In the genomic region with DNA sequence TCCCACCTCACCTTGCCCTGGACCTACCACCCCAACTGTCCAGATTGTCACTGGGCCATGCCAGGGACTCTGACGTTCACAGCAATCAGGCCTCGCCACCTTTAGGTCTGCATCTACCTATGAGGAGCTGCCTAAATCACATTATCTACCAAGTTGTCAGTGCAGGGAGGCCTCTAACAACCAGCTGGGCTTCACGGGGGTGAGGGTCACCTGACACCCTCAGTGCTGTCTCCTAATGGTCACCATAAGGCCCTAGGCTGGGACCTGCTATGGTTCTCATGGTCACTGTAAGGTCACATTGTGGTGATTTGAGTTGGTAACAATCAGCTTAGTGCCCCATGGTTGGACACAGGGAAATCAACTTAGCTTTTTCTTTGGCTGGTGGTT, we compare ENCODE assay signal across 29 cellular contexts.
"Had no signal": no experiment of that assay in that cellular context is flagged by ENCODE, and none has a peak within 500 bp of the region (broad histone marks: within the 10 kb centered on the region; RNA-seq: fewer than 3 reads in every experiment).

No MANE protein-coding gene starts in this region.

- H3K27ac Mint-ChIP-seq: immature natural killer cell; mesothelial cell of epicardium; naive thymus-derived CD8-positive, alpha-beta T cell; stimulated activated effector memory CD8-positive, alpha-beta T cell treated with anti-CD3 and anti-CD28 coated beads, Interleukin-12 subunit alpha, Interleukin-12 subunit beta, amount 100 ng/mL, for 72 hours; stimulated activated naive CD8-positive, alpha-beta T cell treated with anti-CD3 and anti-CD28 coated beads, Interleukin-15, amount 100 ng/mL, for 72 hours had no signal

- H3K27ac ChIP-seq: left lung, lower lobe of right lung, neutrophil, parathyroid adenoma, psoas muscle, testis, thyroid gland, transverse colon, upper lobe of left lung had no signal

- H3K9me3 ChIP-seq: left lung, lower lobe of right lung, neutrophil, psoas muscle, spleen, testis, thyroid gland, transverse colon, upper lobe of left lung had no signal

- H3K4me3 Mint-ChIP-seq: immature natural killer cell; mesothelial cell of epicardium; naive thymus-derived CD8-positive, alpha-beta T cell; nephron; neural crest cell; stimulated activated effector memory CD8-positive, alpha-beta T cell treated with anti-CD3 and anti-CD28 coated beads, Interleukin-12 subunit alpha, Interleukin-12 subunit beta, amount 100 ng/mL, for 72 hours; stimulated activated naive CD8-positive, alpha-beta T cell treated with anti-CD3 and anti-CD28 coated beads, Interleukin-15, amount 100 ng/mL, for 72 hours had no signal

- H3K79me2 ChIP-seq: parathyroid adenoma had no signal

- H3K27me3 ChIP-seq: neutrophil, testis, thyroid gland, transverse colon, upper lobe of left lung had no signal

- H3K36me3 ChIP-seq: left lung, lower lobe of right lung, neutrophil, spleen, thyroid gland, transverse colon, upper lobe of left lung had no signal

- H3K4me1 Mint-ChIP-seq: immature natural killer cell; naive thymus-derived CD8-positive, alpha-beta T cell; neural crest cell; stimulated activated effector memory CD8-positive, alpha-beta T cell treated with anti-CD3 and anti-CD28 coated beads, Interleukin-12 subunit alpha, Interleukin-12 subunit beta, amount 100 ng/mL, for 72 hours; stimulated activated naive CD8-positive, alpha-beta T cell treated with anti-CD3 and anti-CD28 coated beads, Interleukin-15, amount 100 ng/mL, for 72 hours had no signal

- H3K36me3 Mint-ChIP-seq: mesothelial cell of epicardium; naive thymus-derived CD8-positive, alpha-beta T cell; stimulated activated effector memory CD8-positive, alpha-beta T cell treated with anti-CD3 and anti-CD28 coated beads, Interleukin-12 subunit alpha, Interleukin-12 subunit beta, amount 100 ng/mL, for 72 hours had no signal

- H3K4me1 ChIP-seq: left lung, lower lobe of right lung, parathyroid adenoma, psoas muscle, testis, upper lobe of left lung had no signal

- ATAC-seq: left colon; left lung; lower lobe of right lung; naive thymus-derived CD8-positive, alpha-beta T cell; psoas muscle; right cardiac atrium; sciatic nerve; stimulated activated effector memory CD8-positive, alpha-beta T cell treated with anti-CD3 and anti-CD28 coated beads, Interleukin-12 subunit alpha, Interleukin-12 subunit beta, amount 100 ng/mL, for 72 hours; stimulated activated naive CD8-positive, alpha-beta T cell treated with anti-CD3 and anti-CD28 coated beads, Interleukin-15, amount 100 ng/mL, for 72 hours had no signal

- H3K4me3 ChIP-seq: left lung, lower lobe of right lung, psoas muscle, skin epidermis, spleen, testis, thyroid gland, transverse colon, upper lobe of left lung had no signal

- H3K27me3 Mint-ChIP-seq: stimulated activated naive CD8-positive, alpha-beta T cell treated with anti-CD3 and anti-CD28 coated beads, Interleukin-15, amount 100 ng/mL, for 72 hours had no signal

- H3K9me3 Mint-ChIP-seq: immature natural killer cell; naive thymus-derived CD8-positive, alpha-beta T cell; nephron; neural crest cell; stimulated activated effector memory CD8-positive, alpha-beta T cell treated with anti-CD3 and anti-CD28 coated beads, Interleukin-12 subunit alpha, Interleukin-12 subunit beta, amount 100 ng/mL, for 72 hours; stimulated activated naive CD8-positive, alpha-beta T cell treated with anti-CD3 and anti-CD28 coated beads, Interleukin-15, amount 100 ng/mL, for 72 hours had no signal

- H2AFZ ChIP-seq: parathyroid adenoma had no signal

- H3K9ac ChIP-seq: parathyroid adenoma had no signal

- DNase-seq: hypothalamus; immature natural killer cell; kidney; left colon; left lung; lower lobe of right lung; mammary epithelial cell; mesendoderm; naive thymus-derived CD8-positive, alpha-beta T cell; occipital lobe; psoas muscle; right cardiac atrium; spleen; stimulated activated CD4-positive, alpha-beta T cell treated with anti-CD3 and anti-CD28 coated beads, Interleukin-4, amount 100 ng/mL, for 24 hours; stimulated activated naive CD4-positive, alpha-beta T cell treated with Interleukin-2 at 50 U/mL for 16 hours; stimulated activated naive CD8-positive, alpha-beta T cell treated with anti-CD3 and anti-CD28 coated beads, Interleukin-15, amount 100 ng/mL, for 72 hours; substantia nigra; testis; transverse colon; upper lobe of left lung had no signal
